11 cellular contexts compared by ENCODE assay signal in genomic region chr17:49742256-49742655, GRCh38. TPM values are rescaled to one million over a fixed set of nuclear protein-coding genes. Genes with fewer than 3 reads are reported as not detected.
A peak's percentile ranks its signal among the peaks of the same experiment; 100 is the strongest.
DNase-seq lines count a peak whose midpoint lies in the region; ATAC-seq and TF ChIP-seq lines count a peak whose summit lies in the region.
"Had no signal": no experiment of that assay in that cellular context is flagged by ENCODE, and none has a peak within 500 bp of the region (broad histone marks: within the 10 kb centered on the region; RNA-seq: fewer than 3 reads in every experiment).

No MANE protein-coding gene starts in this region.

- H3K9me3 ChIP-seq in BLaER1 (no peaks in the 10 kb centered on the region), mucosa of rectum (ENCODE audit: control insufficient read depth in 2 of 2, low read length in 2 of 2) (no peaks in the 10 kb centered on the region)

- H3K4me1 ChIP-seq in BLaER1: peaks cover 98% of the 10 kb centered on the region
- H3K4me1 ChIP-seq in mucosa of rectum (ENCODE audit: control insufficient read depth in 2 of 2, insufficient read depth in 2 of 2, low read length in 2 of 2): peaks cover 24 to 31% of the 10 kb centered on the region in 2 donors

- no peak for ATAC-seq in HG03139 (IDR thresholded peaks at IDR 0.05; ENCODE audit: unreplicated experiment)
- ATAC-seq in omental fat pad (ENCODE audit: low FRiP score): no peak

- H3K36me3 ChIP-seq in BLaER1: peaks cover 4% of the 10 kb centered on the region; the same call in 1 of the 2 replicates
- H3K36me3 ChIP-seq in mucosa of rectum (ENCODE audit: control insufficient read depth in 2 of 2, insufficient read depth in 2 of 2, low read length in 2 of 2): no peaks in the 10 kb centered on the region

- no peak for TF ChIP-seq CTCF in omental fat pad (IDR thresholded peaks at IDR 0.05)

- H3K9ac ChIP-seq in BLaER1 (peak overlapping the region; percentile 80), mucosa of rectum (ENCODE audit: low read depth in 1 of 2, low read length in 2 of 2) (no peak overlapping the region)

- DNase-seq in LHCN-M2 (ENCODE audit: low read depth) (peak; percentile 54), amniotic epithelial cell (ENCODE audit: low read depth) (peak; percentile 82), omental fat pad (ENCODE audit: low spot score) (no peak), NCI-H2227 treated with DMSO at 0.1 percent for 48 hours (lab: John Stamatoyannopoulos, UW) (no peak), NCI-H2196 (lab: John Stamatoyannopoulos, UW; ENCODE audit: unreplicated experiment) (no peak)
- DNase-seq: cortex of kidney, DMS153, nephron progenitor cell had no signal

- peak overlapping the region; percentile 93 for H3K27ac ChIP-seq in BLaER1
- H3K27ac ChIP-seq in mucosa of rectum (ENCODE audit: low read depth in 2 of 2, low read length in 2 of 2): peak overlapping the region; percentile 54 to 85

- no peaks in the 10 kb centered on the region for H4K20me1 ChIP-seq in BLaER1

- H3K4me3 ChIP-seq in BLaER1 (peak overlapping the region; percentile 64), mucosa of rectum (ENCODE audit: low read length in 2 of 2) (peak overlapping the region in 1 of 2 donors; percentile 17)

- no peaks in the 10 kb centered on the region for H3K27me3 ChIP-seq in BLaER1
- H3K27me3 ChIP-seq in mucosa of rectum (ENCODE audit: control insufficient read depth in 2 of 2, insufficient read depth in 2 of 2, low read length in 2 of 2): no peaks in the 10 kb centered on the region

- H3K4me2 ChIP-seq in BLaER1: peak overlapping the region; percentile 94

RNA-seq across cellular contexts. Expression of gene FAM117A, which starts 21.7 kb away (rescaled TPM):
- total RNA-seq in LHCN-M2 (2014; rRNA removed): 14.8 and 15.5 TPM in 2 replicates
- polyA plus RNA-seq in LHCN-M2 (2012): 5.5 TPM
- 10 to 100 TPM in 2 of 4 donors, 1 to 10 TPM in 2; 4.1 to 15.8 (median 10.7) TPM for total RNA-seq in omental fat pad

RNA-seq across cellular contexts. Expression of gene SLC35B1, which starts 34.5 kb away (rescaled TPM):
- 73.8 and 108 TPM in 2 replicates for total RNA-seq in LHCN-M2 (2014; rRNA removed)
- 70.8 TPM for polyA plus RNA-seq in LHCN-M2 (2012)
- 10 to 100 TPM; 30.6 to 47.8 (median 43.3) TPM for total RNA-seq in omental fat pad

RNA-seq across cellular contexts. Expression of gene KAT7, which starts 46.2 kb away (rescaled TPM):
- total RNA-seq in LHCN-M2 (2014; rRNA removed): 36.3 and 38.2 TPM in 2 replicates
- polyA plus RNA-seq in LHCN-M2 (2012): 22.3 TPM
- total RNA-seq in omental fat pad: 10 to 100 TPM; 19.9 to 32.6 (median 21.0) TPM

Comparison
In these comparisons a context has a peak if more than half of its experiments do, and no peak if none do; other contexts are left out.
1. DNase-seq: peak in LHCN-M2 (single experiment) and amniotic epithelial cell (single experiment); none in omental fat pad (single experiment), NCI-H2227 treated with DMSO at 0.1 percent for 48 hours (single experiment) and NCI-H2196 (single experiment).